Comparison of ENCODE assay signal across 16 cellular contexts in the genomic region with DNA sequence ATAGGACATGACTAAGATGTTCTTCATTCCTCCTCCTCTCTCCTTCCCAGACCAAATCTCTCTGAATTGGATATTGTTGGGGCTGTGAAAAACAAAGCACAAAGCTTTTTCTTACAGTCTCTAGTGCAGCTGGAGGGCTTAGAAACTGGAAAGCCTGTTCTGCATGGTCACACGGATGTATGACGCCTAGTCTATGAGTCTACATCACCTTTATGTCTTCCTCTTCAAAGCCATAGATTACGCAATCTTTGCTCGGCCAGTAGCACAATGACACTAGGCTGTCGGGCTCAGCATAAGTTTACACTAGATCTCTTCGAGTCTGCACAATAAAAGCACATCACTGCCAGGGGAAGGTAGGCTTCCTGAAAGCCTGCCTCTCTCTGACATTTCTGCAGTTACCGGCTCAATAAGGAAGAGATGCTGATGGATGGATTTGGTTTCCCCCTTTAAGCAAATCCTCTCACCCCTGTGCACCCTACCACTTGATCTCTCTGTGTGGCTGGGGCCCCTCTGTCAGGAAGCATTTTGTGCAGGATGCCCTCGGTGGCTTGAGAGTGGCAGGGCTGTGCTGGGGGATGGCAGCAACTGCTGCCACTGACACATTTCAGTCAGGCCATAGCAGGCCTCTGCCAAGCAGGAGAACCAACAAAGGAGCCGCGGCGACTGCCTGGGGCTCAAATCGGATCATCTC.
DNase-seq lines count a peak whose midpoint lies in the region; ATAC-seq, FAIRE-seq and TF ChIP-seq lines count a peak whose summit lies in the region.
"Had no signal": no experiment of that assay in that cellular context is flagged by ENCODE, and none has a peak within 500 bp of the region (broad histone marks: within the 10 kb centered on the region; RNA-seq: fewer than 3 reads in every experiment).

No MANE protein-coding gene starts in this region.

- H3K79me2 ChIP-seq in HepG2 (ENCODE audit: insufficient read depth, low read length) = no peaks in the 10 kb centered on the region

- no peak for TF ChIP-seq EP300 in HepG2 (IDR thresholded peaks at IDR 0.05; ENCODE audit: low read depth in 2 of 2, low read length in 2 of 2)
- TF ChIP-seq EP300 in HepG2 (CRISPR knock-in tag; IDR thresholded peaks at IDR 0.05; ENCODE audit: borderline replicate concordance) = no peak

- H3K27me3 ChIP-seq in HepG2 (ENCODE audit: control insufficient read depth in 1 of 2, insufficient read depth in 2 of 2, low read length in 2 of 2) = no peaks in the 10 kb centered on the region
- H3K27me3 ChIP-seq: spleen had no signal

- no peaks in the 10 kb centered on the region for H3K9me3 Mint-ChIP-seq in type B pancreatic cell
- H3K9me3 Mint-ChIP-seq: dendritic cell treated with granulocyte-macrophage colony-stimulating factor and Interleukin-4, amounts not matched to agents 40 ng/mL and 50 ng/mL, for 4 days had no signal

- peak overlapping the region; percentile 16 for H3K4me3 Mint-ChIP-seq in type B pancreatic cell
- H3K4me3 Mint-ChIP-seq: activated naive CD8-positive, alpha-beta T cell treated with anti-CD3 and anti-CD28 coated beads, Interleukin-2, amount 50 U/mL, for 24 hours; dendritic cell treated with granulocyte-macrophage colony-stimulating factor and Interleukin-4, amounts not matched to agents 40 ng/mL and 50 ng/mL, for 4 days had no signal

- H3K9ac ChIP-seq in HepG2 (ENCODE audit: insufficient read depth, low read depth, low read length) = no peak overlapping the region

- FAIRE-seq in HepG2 (lab: Jason Lieb, UNC) = no peak
- no peak for FAIRE-seq in GM12892 (lab: Jason Lieb, UNC)
- FAIRE-seq: RCC 7860 had no signal

- POLR2A ChIA-PET in HepG2 (lab: Yijun Ruan, JAX) = no interaction called here

- intact Hi-C loops in HepG2 (cut with micrococcal nuclease; ENCODE audit: unreplicated experiment) = no loop called here

- H3K4me3 ChIP-seq in HepG2 (replicated peaks in 1 of 3; ENCODE audit: insufficient read depth in 1 of 3, low read depth in 2 of 3, low read length in 3 of 3) = no peak overlapping the region
- H3K4me3 ChIP-seq: spleen had no signal

- H3K36me3 ChIP-seq in HepG2 (replicated peaks in 1 of 2; ENCODE audit: control insufficient read depth in 1 of 2, insufficient read depth in 2 of 2, low read length in 2 of 2) = no peaks in the 10 kb centered on the region
- H3K36me3 ChIP-seq: spleen had no signal

- no peak overlapping the region for H3K27ac ChIP-seq in HepG2 (ENCODE audit: extremely low read length, insufficient read depth, low read length)
- H3K27ac ChIP-seq: spleen had no signal

- peak overlapping the region; percentile 7 for H3K27ac Mint-ChIP-seq in type B pancreatic cell
- H3K27ac Mint-ChIP-seq: activated naive CD8-positive, alpha-beta T cell treated with anti-CD3 and anti-CD28 coated beads, Interleukin-2, amount 50 U/mL, for 24 hours; dendritic cell treated with granulocyte-macrophage colony-stimulating factor and Interleukin-4, amounts not matched to agents 40 ng/mL and 50 ng/mL, for 4 days had no signal

- TF ChIP-seq RAD21 in HepG2 (CRISPR knock-in tag; IDR thresholded peaks at IDR 0.05) = no peak

- TF ChIP-seq POLR2A in HepG2 (IDR thresholded peaks at IDR 0.05; ENCODE audit: insufficient read depth in 1 of 2, low read depth in 2 of 2, low read length in 2 of 2) = no peak
- TF ChIP-seq POLR2A in GM12892 (IDR thresholded peaks at IDR 0.05; ENCODE audit: low read depth, low read length) = no peak

- H4K20me1 ChIP-seq in HepG2 (ENCODE audit: insufficient read depth, low read length) = no peaks in the 10 kb centered on the region

- TF ChIP-seq CTCF in HepG2 (CRISPR knock-in tag; IDR thresholded peaks at IDR 0.05) (no peak), type B pancreatic cell (conservative IDR thresholded peaks at IDR 0.05) (no peak)

- 48% methylated on average over 12 of the region's 12 CpGs for WGBS in HepG2 (ENCODE audit: low lambda C conversion rate)

- H3K4me2 ChIP-seq in HepG2 (ENCODE audit: low read depth, low read length) = no peak overlapping the region

- H3K27me3 Mint-ChIP-seq in type B pancreatic cell = peaks cover 3% of the 10 kb centered on the region
- H3K27me3 Mint-ChIP-seq: activated naive CD8-positive, alpha-beta T cell treated with anti-CD3 and anti-CD28 coated beads, Interleukin-2, amount 50 U/mL, for 24 hours; dendritic cell treated with granulocyte-macrophage colony-stimulating factor and Interleukin-4, amounts not matched to agents 40 ng/mL and 50 ng/mL, for 4 days had no signal

- no peaks in the 10 kb centered on the region for H3K36me3 Mint-ChIP-seq in type B pancreatic cell

- no TSS peak for BruUV-seq in HepG2 (replicated peaks; lab: Mats Ljungman, UMichigan)

- in situ Hi-C loops in HepG2 (cut with HindIII; ENCODE audit: extremely low pct_ligation_motif_present, low pct_unique_long_range_greater_than_20kb) = no loop called here

- no peaks in the 10 kb centered on the region for H3K4me1 ChIP-seq in HepG2 (ENCODE audit: insufficient read depth, low read length)
- H3K4me1 ChIP-seq: spleen had no signal

- no peak for ATAC-seq in HepG2
- no peak for ATAC-seq in GM21619 (IDR thresholded peaks at IDR 0.05; ENCODE audit: unreplicated experiment)
- ATAC-seq: activated naive CD8-positive, alpha-beta T cell treated with anti-CD3 and anti-CD28 coated beads, Interleukin-2, amount 50 U/mL, for 24 hours had no signal

- CTCF ChIA-PET in HepG2 (lab: Yijun Ruan, JAX; ENCODE audit: low intra/inter-chr PET ratio, low total read pairs) = no interaction called here

- DNase-seq in SIG-M5 treated with dmso at 0.1 percent for 504 hours (lab: John Stamatoyannopoulos, UW; ENCODE audit: unreplicated experiment) = peak; percentile 4
- DNase-seq in SIG-M5 (lab: John Stamatoyannopoulos, UW) = no peak
- DNase-seq in amygdala (lab: John Stamatoyannopoulos, UW) = peak in 45 of 56 donors; percentile 6 to 79 (median 42)
- DNase-seq in HepG2 (ENCODE audit: low spot score) = peak; percentile 14
- DNase-seq in type B pancreatic cell (ENCODE audit: extremely low spot score, unreplicated experiment) = no peak
- no peak for DNase-seq in OCI-M2 (lab: John Stamatoyannopoulos, UW; ENCODE audit: unreplicated experiment)
- DNase-seq in GM12892 (ENCODE audit: insufficient read length) = no peak
- DNase-seq: activated CD4-positive, alpha-beta T cell treated with anti-CD3 and anti-CD28 coated beads for 48 hours; activated naive CD8-positive, alpha-beta T cell treated with anti-CD3 and anti-CD28 coated beads, Interleukin-2, amount 50 U/mL, for 24 hours; activated T-cell treated with anti-CD3 and anti-CD28 coated beads, Interleukin-2, amount 50 U/mL, for 48 hours; NCI-H226; spleen; T-helper 2 cell had no signal

- peaks cover 50% of the 10 kb centered on the region for H3K4me1 Mint-ChIP-seq in type B pancreatic cell (ENCODE audit: unreplicated experiment)
- H3K4me1 Mint-ChIP-seq: activated naive CD8-positive, alpha-beta T cell treated with anti-CD3 and anti-CD28 coated beads, Interleukin-2, amount 50 U/mL, for 24 hours had no signal

- H2AFZ ChIP-seq in HepG2 (ENCODE audit: low read length) = no peak overlapping the region

- no peaks in the 10 kb centered on the region for H3K9me3 ChIP-seq in HepG2 (ENCODE audit: low read length)
- H3K9me3 ChIP-seq: spleen had no signal

TF ChIP-seq in HepG2, 621 proteins besides CTCF, POLR2A, EP300 and RAD21:
- TF ChIP-seq CEBPG (CRISPR knock-in tag; IDR thresholded peaks at IDR 0.05) (peak; percentile 79), CEBPB (IDR thresholded peaks at IDR 0.05; ENCODE audit: borderline replicate concordance, low read depth, low read length) (peak; percentile 96), TCF7 (IDR thresholded peaks at IDR 0.05; ENCODE audit: low read depth) (0 out of 2 replicates have a peak, but pooled peaks have one; percentile 10), PRPF4 (IDR thresholded peaks at IDR 0.05; ENCODE audit: low read depth, low read length, poor library complexity, severe bottlenecking) (no peak)

Comparison
In these comparisons a context has a peak if more than half of its experiments do, and no peak if none do; other contexts are left out.
1. DNase-seq: peak in SIG-M5 treated with dmso at 0.1 percent for 504 hours (single experiment), amygdala (45 of 56) and HepG2 (single experiment); none in SIG-M5 (single experiment), type B pancreatic cell (single experiment), OCI-M2 (single experiment) and GM12892 (single experiment).